In the genomic region with DNA sequence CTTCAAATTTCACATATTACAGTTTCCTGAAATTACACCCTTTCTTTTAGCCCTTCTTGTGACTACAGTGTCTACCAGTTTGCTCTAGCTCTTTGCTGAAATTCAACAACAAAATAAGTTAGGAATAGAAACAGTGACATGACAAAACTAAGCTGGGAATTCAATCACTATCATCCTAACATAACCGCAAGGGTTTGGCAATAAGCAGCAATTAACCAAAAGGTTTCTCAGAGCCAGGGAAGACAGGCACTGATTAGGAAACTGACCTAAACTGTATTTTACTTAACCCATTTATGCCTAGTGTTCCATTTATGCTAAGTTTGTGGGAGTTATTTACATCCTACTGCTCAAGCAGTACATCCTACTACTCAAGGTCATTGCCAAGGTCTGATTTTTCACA, we compare ENCODE assay signal across 20 cellular contexts. TPM values are rescaled to one million over a fixed set of nuclear protein-coding genes. Genes with fewer than 3 reads are reported as not detected.
DNase-seq lines count a peak whose midpoint lies in the region; ATAC-seq and TF ChIP-seq lines count a peak whose summit lies in the region.
"Had no signal": no experiment of that assay in that cellular context is flagged by ENCODE, and none has a peak within 500 bp of the region (broad histone marks: within the 10 kb centered on the region; RNA-seq: fewer than 3 reads in every experiment).

No MANE protein-coding gene starts in this region.

- H3K4me1 Mint-ChIP-seq in CD8-positive, alpha-beta memory T cell = peaks cover 12 to 15% (median 15%) of the 10 kb centered on the region in 3 donors

- peak; percentile 38 for DNase-seq in AG09309 (ENCODE audit: low read depth)
- peak; percentile 91 for DNase-seq in amniotic epithelial cell (ENCODE audit: low read depth)
- peak; percentile 82 for DNase-seq in fibroblast of peridontal ligament (ENCODE audit: extremely low read depth)
- DNase-seq in osteoblast (ENCODE audit: insufficient read length, low spot score, missing footprints) = no peak
- DNase-seq in DMS114 treated with DMSO at 0.1 percent for 48 hours (lab: John Stamatoyannopoulos, UW; ENCODE audit: unreplicated experiment) = no peak
- DNase-seq in CD8-positive, alpha-beta memory T cell = no peak
- no peak for DNase-seq in foreskin fibroblast
- DNase-seq: 8988T; BE2C; C1 segment of cervical spinal cord; Caco-2; CD4-positive, CD25-positive, alpha-beta regulatory T cell; DMS153; DMS79 treated with DMSO at 0.1 percent for 48 hours; GF-D8; GM23248; KBM-7 had no signal

- H2AFZ ChIP-seq in osteoblast (ENCODE audit: low read length) = no peak overlapping the region
- H2AFZ ChIP-seq: GM23248 had no signal

- no peaks in the 10 kb centered on the region for H3K36me3 ChIP-seq in osteoblast (ENCODE audit: insufficient read depth, low read length)
- peaks cover 4% of the 10 kb centered on the region for H3K36me3 ChIP-seq in CD8-positive, alpha-beta memory T cell (ENCODE audit: insufficient read depth, low read length)
- H3K36me3 ChIP-seq: BE2C had no signal

- peaks cover 5% of the 10 kb centered on the region for H3K79me2 ChIP-seq in osteoblast (ENCODE audit: insufficient read depth, low read length)

- TF ChIP-seq CTCF in AG09309 (IDR thresholded peaks at IDR 0.05; ENCODE audit: control insufficient read depth, insufficient read depth, low read depth, low read length, missing control alignments) (no peak), osteoblast (IDR thresholded peaks at IDR 0.05; ENCODE audit: extremely low read depth, low read depth, low read length) (no peak), foreskin fibroblast (IDR thresholded peaks at IDR 0.05; ENCODE audit: low read depth, low read length) (no peak)

- CTCF ChIA-PET in CD8-positive, alpha-beta memory T cell (lab: Charles Lee) = no interaction called here

- H3K27ac Mint-ChIP-seq in CD8-positive, alpha-beta memory T cell = no peak overlapping the region
- H3K27ac Mint-ChIP-seq: CD4-positive, CD25-positive, alpha-beta regulatory T cell; IgD-negative memory B cell had no signal

- peak overlapping the region; percentile 9 for H3K4me2 ChIP-seq in osteoblast (ENCODE audit: insufficient read depth, low read length)

- H4K20me1 ChIP-seq in osteoblast (ENCODE audit: insufficient read depth, low read length) = no peaks in the 10 kb centered on the region

- H3K4me3 ChIP-seq in AG09309 (ENCODE audit: control insufficient read depth, low read depth, low read length) (no peak overlapping the region), osteoblast (ENCODE audit: insufficient read depth, low read length) (no peak overlapping the region), foreskin fibroblast (ENCODE audit: low read depth in 1 of 2, low read length in 2 of 2) (no peak overlapping the region)
- no peak overlapping the region for H3K4me3 ChIP-seq in CD8-positive, alpha-beta memory T cell (ENCODE audit: low read length)
- H3K4me3 ChIP-seq: GM23248, HAP-1 had no signal

- no peaks in the 10 kb centered on the region for H3K27me3 ChIP-seq in osteoblast (ENCODE audit: insufficient read depth, low read length)
- H3K27me3 ChIP-seq in CD8-positive, alpha-beta memory T cell (ENCODE audit: insufficient read depth, low read length, poor library complexity, severe bottlenecking) = no peaks in the 10 kb centered on the region
- H3K27me3 ChIP-seq: BE2C had no signal

- no peaks in the 10 kb centered on the region for H3K27me3 Mint-ChIP-seq in CD8-positive, alpha-beta memory T cell
- H3K27me3 Mint-ChIP-seq: CD4-positive, CD25-positive, alpha-beta regulatory T cell; IgD-negative memory B cell had no signal

- no peaks in the 10 kb centered on the region for H3K9me3 ChIP-seq in osteoblast (ENCODE audit: low read depth, low read length)
- H3K9me3 ChIP-seq in CD8-positive, alpha-beta memory T cell (ENCODE audit: low read length) = no peaks in the 10 kb centered on the region
- H3K9me3 ChIP-seq: BE2C, Caco-2, HAP-1 had no signal

- H3K27ac ChIP-seq in osteoblast (ENCODE audit: low read depth, low read length) = no peak overlapping the region
- no peak overlapping the region for H3K27ac ChIP-seq in CD8-positive, alpha-beta memory T cell (ENCODE audit: low read depth, low read length)
- H3K27ac ChIP-seq: GM23248 had no signal

- no peaks in the 10 kb centered on the region for H3K9me3 Mint-ChIP-seq in CD8-positive, alpha-beta memory T cell
- H3K9me3 Mint-ChIP-seq: CD4-positive, CD25-positive, alpha-beta regulatory T cell; IgD-negative memory B cell had no signal

- ATAC-seq in HG03342 (IDR thresholded peaks at IDR 0.05; ENCODE audit: unreplicated experiment) = no peak

- peaks cover 11 to 46% (median 14%) of the 10 kb centered on the region in 3 donors for H3K36me3 Mint-ChIP-seq in CD8-positive, alpha-beta memory T cell

- H3K4me3 Mint-ChIP-seq in CD8-positive, alpha-beta memory T cell = no peak overlapping the region
- H3K4me3 Mint-ChIP-seq: CD4-positive, CD25-positive, alpha-beta regulatory T cell; IgD-negative memory B cell had no signal

- POLR2A ChIA-PET in CD8-positive, alpha-beta memory T cell (lab: Charles Lee) = no interaction called here

- H3K4me1 ChIP-seq in osteoblast (ENCODE audit: insufficient read depth, low read length) = peaks cover 14% of the 10 kb centered on the region
- peaks cover 14% of the 10 kb centered on the region for H3K4me1 ChIP-seq in CD8-positive, alpha-beta memory T cell (ENCODE audit: insufficient read depth, low read length)
- H3K4me1 ChIP-seq: BE2C, Caco-2 had no signal

RNA-seq across cellular contexts. Expression of gene HIBADH, which starts 31.3 kb away (rescaled TPM):
- total RNA-seq in osteoblast = 74.8 and 76.0 TPM in 2 replicates
- total RNA-seq in CD8-positive, alpha-beta memory T cell = 10 to 100 TPM; 19.8 to 20.0 TPM
- polyA plus RNA-seq in CD8-positive, alpha-beta memory T cell = 33.8 TPM

Comparison
In these comparisons a context has a peak if more than half of its experiments do, and no peak if none do; other contexts are left out.
1. DNase-seq: peak in AG09309 (single experiment), amniotic epithelial cell (single experiment) and fibroblast of peridontal ligament (single experiment); none in osteoblast (single experiment), DMS114 treated with DMSO at 0.1 percent for 48 hours (single experiment), CD8-positive, alpha-beta memory T cell (0 of 5) and foreskin fibroblast (0 of 2).